Comparison of ENCODE assay signal across 16 cellular contexts in genomic region chr3:123782488-123782887, GRCh38.
A peak's percentile ranks its signal among the peaks of the same experiment; 100 is the strongest.
DNase-seq lines count a peak whose midpoint lies in the region; ATAC-seq, FAIRE-seq and TF ChIP-seq lines count a peak whose summit lies in the region.
"Had no signal": no experiment of that assay in that cellular context is flagged by ENCODE, and none has a peak within 500 bp of the region (broad histone marks: within the 10 kb centered on the region; RNA-seq: fewer than 3 reads in every experiment).

No MANE protein-coding gene starts in this region.

- DNase-seq in HepG2 (ENCODE audit: low spot score), result no peak
- no peak for DNase-seq in right lobe of liver
- no peak for DNase-seq in astrocyte (ENCODE audit: low read depth)
- no peak for DNase-seq in GOT3 (lab: John Stamatoyannopoulos, UW)
- DNase-seq in SHP77 (lab: John Stamatoyannopoulos, UW), result no peak
- DNase-seq in 8988T, result no peak
- DNase-seq in heart right ventricle, result no peak
- DNase-seq: C1 segment of cervical spinal cord, DMS 273 treated with DMSO at 0.1 percent for 48 hours, Karpas-422, MM.1S, NCI-H1105 treated with DMSO at 0.1 percent for 48 hours, NCI-H187 treated with DMSO at 0.1 percent for 48 hours had no signal

- H3K36me3 ChIP-seq in HepG2 (replicated peaks in 1 of 2; ENCODE audit: control insufficient read depth in 1 of 2, insufficient read depth in 2 of 2, low read length in 2 of 2) (peaks cover 1 to 6% of the 10 kb centered on the region in 2 experiments; a peak in 4 of 5 replicates), right lobe of liver (peaks cover 0 to 8% (median 2%) of the 10 kb centered on the region in 4 donors), astrocyte (ENCODE audit: insufficient read depth, low read length) (peaks cover 10% of the 10 kb centered on the region), heart right ventricle (no peaks in the 10 kb centered on the region)

- H4K20me1 ChIP-seq in HepG2 (ENCODE audit: insufficient read depth, low read length) (no peaks in the 10 kb centered on the region), astrocyte (ENCODE audit: insufficient read depth, low read length) (no peaks in the 10 kb centered on the region)

- no peak for TF ChIP-seq RAD21 in HepG2 (CRISPR knock-in tag; IDR thresholded peaks at IDR 0.05)

- peaks cover 25% of the 10 kb centered on the region for H3K79me2 ChIP-seq in HepG2 (ENCODE audit: insufficient read depth, low read length)
- H3K79me2 ChIP-seq in astrocyte (ENCODE audit: insufficient read depth, low read length), result peaks cover 11% of the 10 kb centered on the region

- H3K27me3 Mint-ChIP-seq in astrocyte (ENCODE audit: low read depth, unreplicated experiment) (no peaks in the 10 kb centered on the region), nephron (ENCODE audit: low read depth) (no peaks in the 10 kb centered on the region)

- no peaks in the 10 kb centered on the region for H3K9me3 ChIP-seq in HepG2 (ENCODE audit: low read length)
- H3K9me3 ChIP-seq in right lobe of liver, result no peaks in the 10 kb centered on the region
- H3K9me3 ChIP-seq in astrocyte (ENCODE audit: insufficient read depth, low read depth, low read length), result no peaks in the 10 kb centered on the region
- no peaks in the 10 kb centered on the region for H3K9me3 ChIP-seq in heart right ventricle

- no peak for TF ChIP-seq POLR2A in HepG2 (IDR thresholded peaks at IDR 0.05; ENCODE audit: insufficient read depth in 1 of 2, low read depth in 2 of 2, low read length in 2 of 2)
- TF ChIP-seq POLR2A in right lobe of liver (IDR thresholded peaks at IDR 0.05), result no peak

- H3K27ac ChIP-seq in HepG2 (ENCODE audit: extremely low read length, insufficient read depth, low read length), result peak overlapping the region; percentile 56
- H3K27ac ChIP-seq in right lobe of liver, result no peak overlapping the region
- peak overlapping the region; percentile 50 for H3K27ac ChIP-seq in astrocyte (ENCODE audit: low read depth, low read length)
- H3K27ac ChIP-seq in heart right ventricle, result no peak overlapping the region
- H3K27ac ChIP-seq: 22Rv1 had no signal

- H3K4me1 ChIP-seq in HepG2 (ENCODE audit: insufficient read depth, low read length), result peaks cover 57% of the 10 kb centered on the region
- peaks cover 0 to 29% (median 10%) of the 10 kb centered on the region in 4 donors for H3K4me1 ChIP-seq in right lobe of liver
- H3K4me1 ChIP-seq in astrocyte (ENCODE audit: insufficient read depth, low read length), result peaks cover 23% of the 10 kb centered on the region
- H3K4me1 ChIP-seq in heart right ventricle, result peaks cover 0 to 12% (median 0%) of the 10 kb centered on the region in 9 donors

- H3K27me3 ChIP-seq in HepG2 (ENCODE audit: control insufficient read depth in 1 of 2, insufficient read depth in 2 of 2, low read length in 2 of 2) (no peaks in the 10 kb centered on the region), right lobe of liver (no peaks in the 10 kb centered on the region), astrocyte (ENCODE audit: insufficient read depth, low read length) (no peaks in the 10 kb centered on the region), heart right ventricle (no peaks in the 10 kb centered on the region)

- BruUV-seq in HepG2 (replicated peaks; lab: Mats Ljungman, UMichigan), result no TSS peak

- TF ChIP-seq CTCF in HepG2 (CRISPR knock-in tag; IDR thresholded peaks at IDR 0.05), result no peak
- no peak for TF ChIP-seq CTCF in right lobe of liver (IDR thresholded peaks at IDR 0.05)
- no peak for TF ChIP-seq CTCF in astrocyte (IDR thresholded peaks at IDR 0.05; ENCODE audit: insufficient read depth, low read depth, low read length)
- TF ChIP-seq CTCF in nephron (IDR thresholded peaks at IDR 0.05; ENCODE audit: unreplicated experiment in 3 of 3), result no peak
- no peak for TF ChIP-seq CTCF in heart right ventricle (IDR thresholded peaks at IDR 0.05)

- H3K4me3 Mint-ChIP-seq in astrocyte (ENCODE audit: unreplicated experiment) (no peak overlapping the region), nephron (no peak overlapping the region)
- H3K4me3 Mint-ChIP-seq: GM23338 had no signal

- no peak overlapping the region for H3K4me2 ChIP-seq in HepG2 (ENCODE audit: low read depth, low read length)
- peak overlapping the region; percentile 45 for H3K4me2 ChIP-seq in astrocyte (ENCODE audit: low read length)
- H3K4me2 ChIP-seq: GM23338 had no signal

- no peak for FAIRE-seq in HepG2 (lab: Jason Lieb, UNC)
- no peak for FAIRE-seq in astrocyte (lab: Jason Lieb, UNC)

- no peak overlapping the region for H2AFZ ChIP-seq in HepG2 (ENCODE audit: low read length)
- no peak overlapping the region for H2AFZ ChIP-seq in astrocyte (ENCODE audit: low read depth, low read length)
- H2AFZ ChIP-seq: GM23338 had no signal

- in situ Hi-C loops in HepG2 (cut with HindIII; ENCODE audit: extremely low pct_ligation_motif_present, low pct_unique_long_range_greater_than_20kb), result no loop called here

- H3K4me1 Mint-ChIP-seq in astrocyte (ENCODE audit: low read depth, unreplicated experiment), result peaks cover 18% of the 10 kb centered on the region
- peaks cover 46% of the 10 kb centered on the region for H3K4me1 Mint-ChIP-seq in nephron
- H3K4me1 Mint-ChIP-seq: GM23338 had no signal

- H3K36me3 Mint-ChIP-seq in astrocyte (ENCODE audit: low read depth, unreplicated experiment) (peaks cover 3% of the 10 kb centered on the region), nephron (ENCODE audit: low read depth) (no peaks in the 10 kb centered on the region)

- CTCF ChIA-PET in HepG2 (lab: Yijun Ruan, JAX; ENCODE audit: low intra/inter-chr PET ratio, low total read pairs), result no interaction called here

- TF ChIP-seq EP300 in HepG2 (IDR thresholded peaks at IDR 0.05; ENCODE audit: low read depth in 2 of 2, low read length in 2 of 2) (no peak), HepG2 (CRISPR knock-in tag; IDR thresholded peaks at IDR 0.05; ENCODE audit: borderline replicate concordance) (no peak)

- H3K27ac Mint-ChIP-seq in astrocyte (ENCODE audit: unreplicated experiment), result no peak overlapping the region
- peak overlapping the region in 2 of 3 experiments; percentile 6 to 58 for H3K27ac Mint-ChIP-seq in nephron
- H3K27ac Mint-ChIP-seq: GM23338 had no signal

- H3K9ac ChIP-seq in HepG2 (ENCODE audit: insufficient read depth, low read depth, low read length) (no peak overlapping the region), astrocyte (ENCODE audit: low read length) (no peak overlapping the region)

- ATAC-seq in HepG2 (no peak), right lobe of liver (no peak), heart right ventricle (no peak)
- ATAC-seq: GM23338 had no signal

- H3K9me3 Mint-ChIP-seq in astrocyte (ENCODE audit: unreplicated experiment), result no peaks in the 10 kb centered on the region
- H3K9me3 Mint-ChIP-seq in nephron, result no peaks in the 10 kb centered on the region
- H3K9me3 Mint-ChIP-seq: GM23338 had no signal

- H3K4me3 ChIP-seq in HepG2 (replicated peaks in 1 of 3; ENCODE audit: insufficient read depth in 1 of 3, low read depth in 2 of 3, low read length in 3 of 3), result no peak overlapping the region
- H3K4me3 ChIP-seq in right lobe of liver, result no peak overlapping the region
- no peak overlapping the region for H3K4me3 ChIP-seq in astrocyte (ENCODE audit: insufficient read depth, low read depth, low read length)
- no peak overlapping the region for H3K4me3 ChIP-seq in heart right ventricle
- H3K4me3 ChIP-seq: GM23338 had no signal

- POLR2A ChIA-PET in HepG2 (lab: Yijun Ruan, JAX), result interaction anchor here (1.5 kb wide), 1 partner anchor 17 kb away, joined by 7 read pairs; no protein-coding TSS in a partner anchor

- 97% methylated on average over 4 of the region's 4 CpGs for WGBS in HepG2 (ENCODE audit: low lambda C conversion rate)
- WGBS in right lobe of liver (ENCODE audit: insufficient coverage, low coverage, low lambda C conversion rate, missing lambda C conversion rate), result 72% methylated on average over 4 of the region's 4 CpGs
- WGBS in heart right ventricle, 2 donors, result 51 to 59% methylated on average over 4 of the region's 4 CpGs

- intact Hi-C loops in HepG2 (cut with micrococcal nuclease; ENCODE audit: unreplicated experiment) (loop anchor here (2.0 kb wide), 1 partner anchor 28 kb away; no protein-coding TSS in a partner anchor), right lobe of liver (cut with DNase I) (no loop called here), heart right ventricle (cut with DNase I) (no loop called here)

TF ChIP-seq in HepG2, 621 proteins besides CTCF, POLR2A, EP300 and RAD21:
- TF ChIP-seq MEIS1 (CRISPR knock-in tag; IDR thresholded peaks at IDR 0.05; ENCODE audit: borderline replicate concordance) (no peak), KDM5B (CRISPR knock-in tag; IDR thresholded peaks at IDR 0.05; ENCODE audit: borderline replicate concordance) (no peak), ZFP90 (CRISPR knock-in tag; IDR thresholded peaks at IDR 0.05; ENCODE audit: borderline replicate concordance) (no peak), TMF1 (CRISPR knock-in tag; IDR thresholded peaks at IDR 0.05; ENCODE audit: low read depth) (no peak), YEATS2 (CRISPR knock-in tag; IDR thresholded peaks at IDR 0.05; ENCODE audit: borderline replicate concordance) (no peak), HMGA1 (CRISPR knock-in tag; conservative IDR thresholded peaks at IDR 0.05) (no peak), HDAC2 (CRISPR knock-in tag; IDR thresholded peaks at IDR 0.05) (no peak), ZNF274 (CRISPR knock-in tag; IDR thresholded peaks at IDR 0.05) (no peak), HMG20A (CRISPR knock-in tag; IDR thresholded peaks at IDR 0.05; ENCODE audit: borderline replicate concordance) (no peak), ZNF598 (CRISPR knock-in tag; IDR thresholded peaks at IDR 0.05; ENCODE audit: borderline replicate concordance) (no peak), IRX3 (CRISPR knock-in tag; IDR thresholded peaks at IDR 0.05; ENCODE audit: borderline replicate concordance, low read depth) (no peak), E2F5 (CRISPR knock-in tag; conservative IDR thresholded peaks at IDR 0.05) (no peak), MBNL3 (CRISPR knock-in tag; conservative IDR thresholded peaks at IDR 0.05) (no peak), ZNF335 (CRISPR knock-in tag; IDR thresholded peaks at IDR 0.05) (no peak), ONECUT2 (CRISPR knock-in tag; IDR thresholded peaks at IDR 0.05) (no peak), ZNF138 (CRISPR knock-in tag; IDR thresholded peaks at IDR 0.05; ENCODE audit: low read depth) (no peak), ZNF567 (CRISPR knock-in tag; IDR thresholded peaks at IDR 0.05; ENCODE audit: borderline replicate concordance) (no peak)

Comparison
In these comparisons a context has a peak if more than half of its experiments do, and no peak if none do; other contexts are left out.
1. H3K27ac ChIP-seq: peak in HepG2 (single experiment) and astrocyte (single experiment); none in right lobe of liver (0 of 3) and heart right ventricle (0 of 10).